Comparison of ENCODE assay signal across 10 cellular contexts in the genomic region with DNA sequence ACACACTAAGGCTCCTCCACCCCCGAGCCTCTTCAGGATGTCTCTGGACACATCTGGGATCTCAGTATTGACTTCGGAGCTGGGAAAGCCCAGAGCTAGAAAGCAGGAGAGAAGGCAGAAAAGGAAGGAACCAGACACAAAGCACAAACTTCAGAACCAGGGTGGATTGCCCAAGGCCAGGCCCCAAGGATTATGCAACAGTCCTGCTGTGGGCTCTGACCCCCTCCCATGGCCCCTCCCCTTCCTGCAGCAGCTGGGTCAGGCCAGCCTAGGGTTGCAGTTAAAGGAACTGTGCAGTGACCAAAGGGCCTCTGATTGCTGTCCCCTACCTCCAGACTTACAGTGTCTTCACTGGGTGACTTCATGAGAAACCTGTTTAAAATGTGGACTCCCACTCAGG. TPM values are rescaled to one million over a fixed set of nuclear protein-coding genes. Genes with fewer than 3 reads are reported as not detected.
DNase-seq lines count a peak whose midpoint lies in the region; ATAC-seq, FAIRE-seq and TF ChIP-seq lines count a peak whose summit lies in the region.
"Had no signal": no experiment of that assay in that cellular context is flagged by ENCODE, and none has a peak within 500 bp of the region (broad histone marks: within the 10 kb centered on the region; RNA-seq: fewer than 3 reads in every experiment).

No MANE protein-coding gene starts in this region.

- FAIRE-seq in HepG2 (lab: Jason Lieb, UNC): peak; percentile 96

- H3K4me3 ChIP-seq in coronary artery (peak overlapping the region; percentile 45), HepG2 (replicated peaks in 1 of 3; ENCODE audit: insufficient read depth in 1 of 3, low read depth in 2 of 3, low read length in 3 of 3) (peak overlapping the region; percentile 42 to 53 (median 48)), smooth muscle cell (peak overlapping the region; percentile 20)

- ATAC-seq in HepG2: peak; percentile 95
- ATAC-seq in HG02763 (IDR thresholded peaks at IDR 0.05; ENCODE audit: unreplicated experiment): no peak
- ATAC-seq in stimulated activated naive CD8-positive, alpha-beta T cell treated with anti-CD3 and anti-CD28 coated beads, Interleukin-15, Interleukin-2, amounts not matched to agents 100 U/mL and 50 U/mL, for 24 hours: no peak

- in situ Hi-C loops in HepG2 (cut with HindIII; ENCODE audit: extremely low pct_ligation_motif_present, low pct_unique_long_range_greater_than_20kb): loop anchor here (10.0 kb wide), 1 partner anchor 93 kb away; no protein-coding TSS in a partner anchor

- H3K4me2 ChIP-seq in HepG2 (ENCODE audit: low read depth, low read length) (peak overlapping the region; percentile 86), smooth muscle cell (peak overlapping the region; percentile 56)

- DNase-seq in HuH-7.5 (ENCODE audit: low spot score) (peak; percentile 68), coronary artery (ENCODE audit: low spot score) (peak; percentile 83), HepG2 (ENCODE audit: low spot score) (peak; percentile 66), smooth muscle cell (lab: John Stamatoyannopoulos, UW; ENCODE audit: unreplicated experiment) (no peak), NCI-H526 treated with DMSO at 0.1 percent for 48 hours (lab: John Stamatoyannopoulos, UW) (no peak)
- DNase-seq in activated T-cell treated with anti-CD3 and anti-CD28 coated beads, Interleukin-2, amount 50 U/mL, for 1 hour: no peak
- DNase-seq in stimulated activated naive CD8-positive, alpha-beta T cell treated with anti-CD3 and anti-CD28 coated beads, Interleukin-15, Interleukin-2, amounts not matched to agents 100 U/mL and 50 U/mL, for 24 hours: no peak
- DNase-seq: NCI-H1092 treated with DMSO at 0.1 percent for 48 hours, occipital lobe had no signal

- H3K36me3 ChIP-seq in HepG2 (replicated peaks in 1 of 2; ENCODE audit: control insufficient read depth in 1 of 2, insufficient read depth in 2 of 2, low read length in 2 of 2): no peaks in the 10 kb centered on the region
- no peaks in the 10 kb centered on the region for H3K36me3 ChIP-seq in smooth muscle cell (ENCODE audit: low read depth)

- H3K27me3 ChIP-seq in HepG2 (ENCODE audit: control insufficient read depth in 1 of 2, insufficient read depth in 2 of 2, low read length in 2 of 2) (no peaks in the 10 kb centered on the region), smooth muscle cell (ENCODE audit: low read depth) (no peaks in the 10 kb centered on the region)

- CTCF ChIA-PET in HepG2 (lab: Yijun Ruan, JAX; ENCODE audit: low intra/inter-chr PET ratio, low total read pairs): no interaction called here

- intact Hi-C loops in HepG2 (cut with micrococcal nuclease; ENCODE audit: unreplicated experiment): no loop called here

- no peaks in the 10 kb centered on the region for H3K79me2 ChIP-seq in HepG2 (ENCODE audit: insufficient read depth, low read length)
- H3K79me2 ChIP-seq in smooth muscle cell (ENCODE audit: low read depth): no peaks in the 10 kb centered on the region

- TF ChIP-seq RAD21 in HepG2 (CRISPR knock-in tag; IDR thresholded peaks at IDR 0.05): no peak

- H3K9me3 ChIP-seq in HepG2 (ENCODE audit: low read length) (no peaks in the 10 kb centered on the region), smooth muscle cell (replicated peaks; ENCODE audit: low read depth) (no peaks in the 10 kb centered on the region)

- no peak for TF ChIP-seq CTCF in coronary artery (IDR thresholded peaks at IDR 0.05)
- TF ChIP-seq CTCF in HepG2 (CRISPR knock-in tag; IDR thresholded peaks at IDR 0.05): no peak
- no peak for TF ChIP-seq CTCF in smooth muscle cell (IDR thresholded peaks at IDR 0.05; ENCODE audit: borderline replicate concordance, insufficient read depth, poor library complexity, severe bottlenecking)

- TF ChIP-seq POLR2A in HepG2 (IDR thresholded peaks at IDR 0.05; ENCODE audit: insufficient read depth in 1 of 2, low read depth in 2 of 2, low read length in 2 of 2): peak in 1 of 2 experiments; percentile 44; a peak in 1 of 4 replicates

- H3F3A ChIP-seq in smooth muscle cell (ENCODE audit: low read depth): peaks cover 12% of the 10 kb centered on the region

- H3K9ac ChIP-seq in HepG2 (ENCODE audit: insufficient read depth, low read depth, low read length) (peak overlapping the region; percentile 59), smooth muscle cell (ENCODE audit: low read depth) (peak overlapping the region; percentile 4)

- H2AFZ ChIP-seq in HepG2 (ENCODE audit: low read length) (peak overlapping the region; percentile 85), smooth muscle cell (ENCODE audit: low read depth) (peak overlapping the region; percentile 61)

- no TSS peak for BruUV-seq in HepG2 (replicated peaks; lab: Mats Ljungman, UMichigan)

- peak in 1 of 2 experiments; percentile 51; a peak in 1 of 4 replicates for TF ChIP-seq EP300 in HepG2 (IDR thresholded peaks at IDR 0.05; ENCODE audit: low read depth in 2 of 2, low read length in 2 of 2)
- TF ChIP-seq EP300 in HepG2 (CRISPR knock-in tag; IDR thresholded peaks at IDR 0.05; ENCODE audit: borderline replicate concordance): no peak; the same call in 1 of the 2 replicates

- H4K20me1 ChIP-seq in HepG2 (ENCODE audit: insufficient read depth, low read length) (no peaks in the 10 kb centered on the region), smooth muscle cell (ENCODE audit: low read depth) (no peaks in the 10 kb centered on the region)

- H3K4me1 ChIP-seq in HepG2 (ENCODE audit: insufficient read depth, low read length) (peaks cover 56% of the 10 kb centered on the region), smooth muscle cell (ENCODE audit: low read depth) (peaks cover 8% of the 10 kb centered on the region)

- H3K27ac ChIP-seq in coronary artery (peak overlapping the region; percentile 9 to 79), HepG2 (ENCODE audit: extremely low read length, insufficient read depth, low read length) (peak overlapping the region; percentile 51), smooth muscle cell (ENCODE audit: low read depth) (peak overlapping the region; percentile 54)

- WGBS in HepG2 (ENCODE audit: low lambda C conversion rate): 0% methylated on average over 2 of the region's 2 CpGs
- WGBS in smooth muscle cell (ENCODE audit: low lambda C conversion rate): 41% methylated on average over 2 of the region's 2 CpGs

- POLR2A ChIA-PET in HepG2 (lab: Yijun Ruan, JAX): interaction anchor here (4.8 kb wide), 1 partner anchor 31 kb away, joined by 22 read pairs; a partner anchor contains a TSS

TF ChIP-seq in HepG2, 621 proteins besides CTCF, POLR2A, EP300 and RAD21 (continues in another document):
- TF ChIP-seq ZNF605 (CRISPR knock-in tag; IDR thresholded peaks at IDR 0.05) (peak; percentile 77), KDM1A (CRISPR knock-in tag; IDR thresholded peaks at IDR 0.05) (no peak)

RNA-seq across cellular contexts. Expression of a gene that starts 5.3 kb away (rescaled TPM):
- 0.33 and 0.41 TPM in 2 replicates for total RNA-seq in HepG2 (2016; rRNA removed; fragmentation: Illumina TruSeq; extraction: Trizol)
- total RNA-seq in HepG2 (2016; cell fraction: cytosol; rRNA removed; fragmentation: Illumina TruSeq; extraction: Trizol; ENCODE audit: low read depth): 0.09 TPM in 1 of 2 replicates, not detected in the other
- total RNA-seq in HepG2 (2016; cell fraction: insoluble cytoplasmic fraction; rRNA removed; fragmentation: Illumina TruSeq; extraction: Trizol): 0.52 and 0.76 TPM in 2 replicates
- 0.31 and 0.43 TPM in 2 replicates for total RNA-seq in HepG2 (2016; cell fraction: membrane; rRNA removed; fragmentation: Illumina TruSeq; extraction: Trizol)
- 0.16 and 0.25 TPM in 2 replicates for total RNA-seq in HepG2 (2016; cell fraction: nucleus; rRNA removed; fragmentation: Illumina TruSeq; extraction: Trizol)
- polyA plus RNA-seq in HepG2 (2011; rRNA removed): 2.2 and 2.3 TPM in 2 replicates
- 1.6 and 2.1 TPM in 2 replicates for polyA plus RNA-seq in HepG2 (2011; cell fraction: cytosol; rRNA removed)
- polyA plus RNA-seq in HepG2 (2011; cell fraction: nucleus; rRNA removed): 1.1 and 1.2 TPM in 2 replicates
- polyA plus RNA-seq in HepG2 (2012): 1.8 and 5.3 TPM in 2 replicates
- 0.18 TPM in 1 of 2 replicates, not detected in the other for polyA plus RNA-seq in HepG2 (2016; cell fraction: cytosol; fragmentation: Illumina TruSeq; extraction: Trizol; ENCODE audit: low read depth)
- 0.40 and 0.46 TPM in 2 replicates for polyA plus RNA-seq in HepG2 (2016; cell fraction: insoluble cytoplasmic fraction; fragmentation: Illumina TruSeq; extraction: Trizol; ENCODE audit: low read depth)
- 0.26 and 0.42 TPM in 2 replicates for polyA plus RNA-seq in HepG2 (2016; cell fraction: membrane; fragmentation: Illumina TruSeq; extraction: Trizol; ENCODE audit: low read depth)
- 0.23 and 0.37 TPM in 2 replicates for polyA plus RNA-seq in HepG2 (2016; cell fraction: nucleus; fragmentation: Illumina TruSeq; extraction: Trizol; ENCODE audit: insufficient read depth, low read depth)
- 5.6 TPM in 1 of 2 replicates, not detected in the other for polyA minus RNA-seq in HepG2 (2011; rRNA and poly(A)+ RNA removed; ENCODE audit: low replicate concordance)
- 0.97 and 2.2 TPM in 2 replicates for polyA minus RNA-seq in HepG2 (2011; cell fraction: cytosol; rRNA and poly(A)+ RNA removed)
- 0.52 and 0.62 TPM in 2 replicates for polyA minus RNA-seq in HepG2 (2011; cell fraction: nucleus; rRNA and poly(A)+ RNA removed)
- total RNA-seq in smooth muscle cell: 3.9 and 6.3 TPM in 2 replicates
- polyA plus RNA-seq in smooth muscle cell: 4.2 and 5.1 TPM in 2 replicates

RNA-seq across cellular contexts. Expression of a gene that starts 31.5 kb away (rescaled TPM):
- 3.0 and 5.6 TPM in 2 replicates for total RNA-seq in HepG2 (2016; rRNA removed; fragmentation: Illumina TruSeq; extraction: Trizol)
- total RNA-seq in HepG2 (2016; cell fraction: cytosol; rRNA removed; fragmentation: Illumina TruSeq; extraction: Trizol; ENCODE audit: low read depth): 1.5 and 1.8 TPM in 2 replicates
- 3.0 and 3.9 TPM in 2 replicates for total RNA-seq in HepG2 (2016; cell fraction: insoluble cytoplasmic fraction; rRNA removed; fragmentation: Illumina TruSeq; extraction: Trizol)
- 1.8 and 2.3 TPM in 2 replicates for total RNA-seq in HepG2 (2016; cell fraction: membrane; rRNA removed; fragmentation: Illumina TruSeq; extraction: Trizol)
- total RNA-seq in HepG2 (2016; cell fraction: nucleus; rRNA removed; fragmentation: Illumina TruSeq; extraction: Trizol): 1.1 and 2.9 TPM in 2 replicates
- 4.8 and 5.6 TPM in 2 replicates for polyA plus RNA-seq in HepG2 (2011; rRNA removed)
- polyA plus RNA-seq in HepG2 (2011; cell fraction: cytosol; rRNA removed): 3.9 and 4.9 TPM in 2 replicates
- polyA plus RNA-seq in HepG2 (2011; cell fraction: nucleus; rRNA removed): 2.4 and 2.5 TPM in 2 replicates
- polyA plus RNA-seq in HepG2 (2012): 1.2 and 4.0 TPM in 2 replicates
- polyA plus RNA-seq in HepG2 (2016; cell fraction: cytosol; fragmentation: Illumina TruSeq; extraction: Trizol; ENCODE audit: low read depth): 0.84 and 1.2 TPM in 2 replicates
- 3.5 and 3.9 TPM in 2 replicates for polyA plus RNA-seq in HepG2 (2016; cell fraction: insoluble cytoplasmic fraction; fragmentation: Illumina TruSeq; extraction: Trizol; ENCODE audit: low read depth)
- polyA plus RNA-seq in HepG2 (2016; cell fraction: membrane; fragmentation: Illumina TruSeq; extraction: Trizol; ENCODE audit: low read depth): 1.3 and 1.7 TPM in 2 replicates
- polyA plus RNA-seq in HepG2 (2016; cell fraction: nucleus; fragmentation: Illumina TruSeq; extraction: Trizol; ENCODE audit: insufficient read depth, low read depth): 3.3 and 3.5 TPM in 2 replicates
- 4.6 and 7.6 TPM in 2 replicates for polyA minus RNA-seq in HepG2 (2011; rRNA and poly(A)+ RNA removed; ENCODE audit: low replicate concordance)
- polyA minus RNA-seq in HepG2 (2011; cell fraction: cytosol; rRNA and poly(A)+ RNA removed): 1.6 and 1.9 TPM in 2 replicates
- polyA minus RNA-seq in HepG2 (2011; cell fraction: nucleus; rRNA and poly(A)+ RNA removed): 2.8 and 4.2 TPM in 2 replicates
- 4.0 and 6.5 TPM in 2 replicates for total RNA-seq in smooth muscle cell
- 9.7 and 10.2 TPM in 2 replicates for polyA plus RNA-seq in smooth muscle cell

Comparison
In these comparisons a context has a peak if more than half of its experiments do, and no peak if none do; other contexts are left out.
1. DNase-seq: peak in HuH-7.5 (single experiment), coronary artery (single experiment) and HepG2 (single experiment); none in smooth muscle cell (single experiment), NCI-H526 treated with DMSO at 0.1 percent for 48 hours (single experiment), activated T-cell treated with anti-CD3 and anti-CD28 coated beads, Interleukin-2, amount 50 U/mL, for 1 hour (single experiment) and stimulated activated naive CD8-positive, alpha-beta T cell treated with anti-CD3 and anti-CD28 coated beads, Interleukin-15, Interleukin-2, amounts not matched to agents 100 U/mL and 50 U/mL, for 24 hours (single experiment).
2. Peak in every context shown above with its lines, with median percentiles within 50 percentile points of each other: H3K27ac ChIP-seq and H3K4me3 ChIP-seq.